16 cellular contexts compared by ENCODE assay signal in genomic region chr16:1154887-1155331, GRCh38. TPM values are rescaled to one million over a fixed set of nuclear protein-coding genes. Genes with fewer than 3 reads are reported as not detected.
A peak's percentile ranks its signal among the peaks of the same experiment; 100 is the strongest.
DNase-seq lines count a peak whose midpoint lies in the region; ATAC-seq and TF ChIP-seq lines count a peak whose summit lies in the region.
"Had no signal": no experiment of that assay in that cellular context is flagged by ENCODE, and none has a peak within 500 bp of the region (broad histone marks: within the 10 kb centered on the region; RNA-seq: fewer than 3 reads in every experiment).

No MANE protein-coding gene starts in this region.

- ATAC-seq in Right ventricle myocardium superior (ENCODE audit: poor library complexity), result no peak
- no peak for ATAC-seq in right cardiac atrium
- ATAC-seq: activated naive CD8-positive, alpha-beta T cell treated with anti-CD3 and anti-CD28 coated beads, Interleukin-2, amount 50 U/mL, for 24 hours had no signal

- intact Hi-C loops in left ventricle myocardium inferior (cut with micrococcal nuclease), result no loop called here
- intact Hi-C loops in Right ventricle myocardium superior (cut with DNase I), result no loop called here
- intact Hi-C loops in ovary (cut with DNase I), result no loop called here
- intact Hi-C loops in right cardiac atrium (cut with DNase I), result no loop called here

- H4K20me1 ChIP-seq in fibroblast of lung (ENCODE audit: control insufficient read depth, extremely low read depth, insufficient read depth, low read length), result no peaks in the 10 kb centered on the region

- DNase-seq in left ventricle myocardium inferior, result no peak
- no peak for DNase-seq in Right ventricle myocardium superior
- peak in 1 of 2 donors; percentile 32 for DNase-seq in fibroblast of lung (ENCODE audit: low read depth in 2 of 2)
- DNase-seq in ovary, result no peak
- no peak for DNase-seq in NCI-H146 treated with DMSO at 0.1 percent for 48 hours (lab: John Stamatoyannopoulos, UW; ENCODE audit: unreplicated experiment)
- no peak for DNase-seq in foreskin melanocyte
- DNase-seq in right cardiac atrium, result no peak
- no peak for DNase-seq in activated gamma-delta T cell treated with Interleukin-2 at 50 U/mL for 16 hours
- DNase-seq: activated CD8-positive, alpha-beta memory T cell treated with anti-CD3 and anti-CD28 coated beads, Interleukin-2, amount 50 U/mL, for 4 hours; activated naive CD8-positive, alpha-beta T cell treated with anti-CD3 and anti-CD28 coated beads, Interleukin-2, amount 50 U/mL, for 24 hours; DND-41; effector CD4-positive, alpha-beta T cell; mesenchymal stem cell; NCI-H1436; NCI-H748 treated with DMSO at 0.1 percent for 48 hours; SJCRH30 had no signal

- H3K27me3 ChIP-seq in left ventricle myocardium inferior (ENCODE audit: low read depth) (peaks cover 94% of the 10 kb centered on the region), fibroblast of lung (ENCODE audit: control insufficient read depth, insufficient read depth, low read length) (peaks cover 6% of the 10 kb centered on the region), ovary (no peaks in the 10 kb centered on the region), right cardiac atrium (ENCODE audit: control insufficient read depth, insufficient read depth) (no peaks in the 10 kb centered on the region)

- no peaks in the 10 kb centered on the region for H3K9me3 ChIP-seq in left ventricle myocardium inferior (replicated peaks)
- H3K9me3 ChIP-seq in fibroblast of lung (ENCODE audit: control insufficient read depth, insufficient read depth, low read depth, low read length), result no peaks in the 10 kb centered on the region
- H3K9me3 ChIP-seq in ovary, result no peaks in the 10 kb centered on the region
- no peaks in the 10 kb centered on the region for H3K9me3 ChIP-seq in right cardiac atrium (ENCODE audit: control insufficient read depth, low read length)
- H3K9me3 ChIP-seq: SJCRH30 had no signal

- no peak for TF ChIP-seq CTCF in left ventricle myocardium inferior (IDR thresholded peaks at IDR 0.05; ENCODE audit: borderline replicate concordance)
- TF ChIP-seq CTCF in fibroblast of lung (conservative IDR thresholded peaks at IDR 0.05 in 1 of 2, IDR thresholded peaks at IDR 0.05 in 1 of 2; ENCODE audit: low read depth in 1 of 2, low read length in 2 of 2), result no peak
- TF ChIP-seq CTCF in ovary (IDR thresholded peaks at IDR 0.05), result no peak

- H3K9ac ChIP-seq in fibroblast of lung (ENCODE audit: insufficient read depth, low read length), result peak overlapping the region; percentile 40

- H2AFZ ChIP-seq in fibroblast of lung (ENCODE audit: low read length), result no peak overlapping the region

- H3K4me3 ChIP-seq in left ventricle myocardium inferior (peak overlapping the region; percentile 60), fibroblast of lung (replicated peaks in 1 of 4; ENCODE audit: control extremely low read depth in 1 of 4, insufficient read depth in 1 of 4, low read depth in 3 of 4, low read length in 4 of 4) (peak overlapping the region in 1 of 4 experiments; percentile 38), ovary (peak overlapping the region; percentile 52), right cardiac atrium (ENCODE audit: low read length) (no peak overlapping the region)
- H3K4me3 ChIP-seq: SJCRH30 had no signal

- H3K79me2 ChIP-seq in fibroblast of lung (ENCODE audit: control insufficient read depth, insufficient read depth, low read length), result no peaks in the 10 kb centered on the region

- H3K4me2 ChIP-seq in fibroblast of lung (ENCODE audit: extremely low read depth, insufficient read depth, low read length), result no peak overlapping the region

- H3K27ac ChIP-seq in left ventricle myocardium inferior (replicated peaks), result peak overlapping the region; percentile 56
- H3K27ac ChIP-seq in fibroblast of lung (ENCODE audit: insufficient read depth, low read length), result peak overlapping the region; percentile 39
- H3K27ac ChIP-seq in ovary, result peak overlapping the region; percentile 87 to 89
- no peak overlapping the region for H3K27ac ChIP-seq in right cardiac atrium (ENCODE audit: low read length)
- H3K27ac ChIP-seq: SJCRH30 had no signal

- TF ChIP-seq EP300 in ovary (IDR thresholded peaks at IDR 0.05), result no peak

- H3K36me3 ChIP-seq in left ventricle myocardium inferior (no peaks in the 10 kb centered on the region), fibroblast of lung (ENCODE audit: control insufficient read depth, insufficient read depth, low read length) (no peaks in the 10 kb centered on the region), ovary (no peaks in the 10 kb centered on the region)
- H3K36me3 ChIP-seq: SJCRH30 had no signal

- 7 to 24% (median 10%) methylated on average over 21 to 23 of the region's 23 CpGs for WGBS in ovary, 3 donors
- 84% methylated on average over 23 of the region's 23 CpGs for WGBS in right cardiac atrium

- no peak for TF ChIP-seq POLR2A in ovary (IDR thresholded peaks at IDR 0.05)

- H3K4me1 ChIP-seq in left ventricle myocardium inferior, result peaks cover 42% of the 10 kb centered on the region
- H3K4me1 ChIP-seq in fibroblast of lung (ENCODE audit: control insufficient read depth, extremely low read depth, insufficient read depth, low read length), result peaks cover 4% of the 10 kb centered on the region
- peaks cover 54% of the 10 kb centered on the region for H3K4me1 ChIP-seq in ovary (ENCODE audit: insufficient read depth)
- H3K4me1 ChIP-seq in right cardiac atrium (ENCODE audit: control insufficient read depth, insufficient read depth, low read length), result no peaks in the 10 kb centered on the region

RNA-seq across cellular contexts. Expression of gene CACNA1H, which starts 2.0 kb away (rescaled TPM):
- total RNA-seq in left ventricle myocardium inferior (2.5 TPM), Right ventricle myocardium superior (4.2 TPM), fibroblast of lung (0.26 and 1.2 TPM in 2 replicates), ovary (100 to 1,000 TPM in 5 of 7 donors, 10 to 100 TPM in 2; 36.5 to 217 (median 120) TPM), right cardiac atrium (1 to 10 TPM; 4.2 to 7.8 (median 6.0) TPM)
- polyA plus RNA-seq in fibroblast of lung (0.05 and 10.5 TPM in 2 replicates), ovary (10 to 100 TPM in 1 of 2 donors, 1 to 10 TPM in 1; 7.3 to 80.4 TPM), right cardiac atrium (7.5 TPM)
- polyA plus RNA-seq in fibroblast of lung (2012), result 0.03 and 20.0 TPM in 2 replicates
- 0.11 and 84.6 TPM in 2 replicates for polyA minus RNA-seq in fibroblast of lung (ENCODE audit: low replicate concordance)

RNA-seq across cellular contexts. Expression of gene C1QTNF8, which starts 58.9 kb away (rescaled TPM):
- total RNA-seq in left ventricle myocardium inferior (not detected), Right ventricle myocardium superior (0.13 TPM), fibroblast of lung (not detected in 2 replicates), ovary (under 1 TPM in 1 of 7 donors, not detected in 6; 0.80 TPM), right cardiac atrium (under 1 TPM in 2 of 4 donors, not detected in 2; 0.15 to 0.23 TPM)
- polyA plus RNA-seq in fibroblast of lung (not detected in 2 replicates), ovary (not detected), right cardiac atrium (0.05 TPM)
- polyA plus RNA-seq in fibroblast of lung (2012), result not detected in 2 replicates
- polyA minus RNA-seq in fibroblast of lung (ENCODE audit: low replicate concordance), result not detected in 2 replicates
- total RNA-seq: SJCRH30 had no signal
